Comparison of ENCODE assay signal across 9 cellular contexts in the genomic region with DNA sequence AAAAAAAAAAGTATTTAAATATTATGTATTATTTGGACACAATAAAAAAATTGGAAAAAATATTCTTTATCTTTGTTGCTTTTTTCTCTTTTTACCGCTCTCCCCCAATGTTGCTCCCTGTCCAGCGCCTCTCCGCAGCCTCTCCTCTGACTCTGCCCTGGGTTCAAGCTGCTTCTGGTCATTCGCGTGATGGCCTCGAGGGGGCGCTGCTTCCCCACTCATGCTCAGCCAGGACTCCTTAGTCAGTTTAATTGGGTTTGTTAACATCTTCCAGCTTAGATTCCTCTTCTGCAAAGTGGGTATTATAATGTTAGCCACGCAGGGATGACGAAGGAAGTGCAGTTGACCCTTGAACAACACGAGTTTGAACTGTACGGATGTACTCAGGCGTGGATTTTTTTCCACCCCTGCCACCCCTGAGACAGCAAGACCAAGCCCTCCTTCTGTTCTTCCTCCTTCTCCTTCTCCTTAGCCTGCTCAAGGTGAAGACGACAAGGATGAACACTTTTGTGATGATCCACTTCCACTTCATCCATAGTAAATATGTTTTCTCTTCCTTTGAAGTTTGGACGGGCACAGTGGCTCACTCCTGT. TPM values are rescaled to one million over a fixed set of nuclear protein-coding genes. Genes with fewer than 3 reads are reported as not detected.
A peak's percentile ranks its signal among the peaks of the same experiment; 100 is the strongest.
DNase-seq lines count a peak whose midpoint lies in the region; ATAC-seq, FAIRE-seq and TF ChIP-seq lines count a peak whose summit lies in the region.
"Had no signal": no experiment of that assay in that cellular context is flagged by ENCODE, and none has a peak within 500 bp of the region (broad histone marks: within the 10 kb centered on the region; RNA-seq: fewer than 3 reads in every experiment).

No MANE protein-coding gene starts in this region.

- WGBS in tibial nerve, 2 donors: 19 to 21% methylated on average over 14 of the region's 14 CpGs

- peak; percentile 42 for DNase-seq in AG08395 (ENCODE audit: low spot score)
- DNase-seq in GM12892 (ENCODE audit: insufficient read length): peak; percentile 34
- DNase-seq in NCI-H69 (lab: John Stamatoyannopoulos, UW): peak; percentile 66
- peak; percentile 58 for DNase-seq in activated CD8-positive, alpha-beta T cell treated with anti-CD3 and anti-CD28 coated beads, Interleukin-2, amount 10 ng/mL, durations not matched to agents 7 days and 5 days
- no peak for DNase-seq in epithelial cell of proximal tubule (ENCODE audit: low read depth)
- DNase-seq in naive thymus-derived CD8-positive, alpha-beta T cell: peak in 9 of 10 donors; percentile 16 to 44 (median 19)
- peak; percentile 27 to 54 for DNase-seq in tibial nerve (ENCODE audit: low spot score in 2 of 2)

- no peaks in the 10 kb centered on the region for H3K4me1 Mint-ChIP-seq in activated CD8-positive, alpha-beta T cell treated with anti-CD3 and anti-CD28 coated beads, Interleukin-2, amount 10 ng/mL, durations not matched to agents 7 days and 5 days (ENCODE audit: low read depth)
- H3K4me1 Mint-ChIP-seq in naive thymus-derived CD8-positive, alpha-beta T cell: peaks cover 0 to 20% (median 5%) of the 10 kb centered on the region in 4 donors

- H3K4me3 ChIP-seq in epithelial cell of proximal tubule (ENCODE audit: low read depth, low read length) (no peak overlapping the region), tibial nerve (no peak overlapping the region)

- CTCF ChIA-PET in activated CD8-positive, alpha-beta T cell treated with anti-CD3 and anti-CD28 coated beads, Interleukin-2, amount 10 ng/mL, durations not matched to agents 7 days and 5 days (lab: Charles Lee): interaction anchor here (1.0 to 1.6 kb wide), 7 partner anchors 9 to 566 kb away, joined by 3 to 7 read pairs (median 4); no protein-coding TSS in a partner anchor

- no peak for TF ChIP-seq EP300 in tibial nerve (IDR thresholded peaks at IDR 0.05)

- POLR2A ChIA-PET in activated CD8-positive, alpha-beta T cell treated with anti-CD3 and anti-CD28 coated beads, Interleukin-2, amount 10 ng/mL, durations not matched to agents 7 days and 5 days (lab: Charles Lee): no interaction called here
- POLR2A ChIA-PET in naive thymus-derived CD8-positive, alpha-beta T cell (lab: Charles Lee): no interaction called here

- peaks cover 0 to 7% (median 0%) of the 10 kb centered on the region in 4 donors for H3K4me1 ChIP-seq in tibial nerve

- peak; percentile 64 for ATAC-seq in activated CD8-positive, alpha-beta T cell treated with anti-CD3 and anti-CD28 coated beads, Interleukin-2, amount 10 ng/mL, durations not matched to agents 7 days and 5 days
- ATAC-seq in naive thymus-derived CD8-positive, alpha-beta T cell: no peak
- ATAC-seq in HG02981 (IDR thresholded peaks at IDR 0.05; ENCODE audit: unreplicated experiment): no peak

- H3K27me3 ChIP-seq in tibial nerve: no peaks in the 10 kb centered on the region

- TF ChIP-seq POLR2A in GM12892 (IDR thresholded peaks at IDR 0.05; ENCODE audit: low read depth, low read length): no peak
- TF ChIP-seq POLR2A in tibial nerve (IDR thresholded peaks at IDR 0.05): no peak

- no peaks in the 10 kb centered on the region for H3K36me3 ChIP-seq in tibial nerve

- no peaks in the 10 kb centered on the region for H3K9me3 Mint-ChIP-seq in activated CD8-positive, alpha-beta T cell treated with anti-CD3 and anti-CD28 coated beads, Interleukin-2, amount 10 ng/mL, durations not matched to agents 7 days and 5 days (ENCODE audit: insufficient read depth)
- no peaks in the 10 kb centered on the region for H3K9me3 Mint-ChIP-seq in naive thymus-derived CD8-positive, alpha-beta T cell

- no peaks in the 10 kb centered on the region for H3K27me3 Mint-ChIP-seq in activated CD8-positive, alpha-beta T cell treated with anti-CD3 and anti-CD28 coated beads, Interleukin-2, amount 10 ng/mL, durations not matched to agents 7 days and 5 days (ENCODE audit: low read depth)
- H3K27me3 Mint-ChIP-seq in naive thymus-derived CD8-positive, alpha-beta T cell: peaks cover 3 to 10% (median 5%) of the 10 kb centered on the region in 5 donors

- FAIRE-seq in GM12892 (lab: Jason Lieb, UNC): peak; percentile 85

- no peaks in the 10 kb centered on the region for H3K9me3 ChIP-seq in tibial nerve

- no peaks in the 10 kb centered on the region for H3K36me3 Mint-ChIP-seq in activated CD8-positive, alpha-beta T cell treated with anti-CD3 and anti-CD28 coated beads, Interleukin-2, amount 10 ng/mL, durations not matched to agents 7 days and 5 days (ENCODE audit: low read depth)
- no peaks in the 10 kb centered on the region for H3K36me3 Mint-ChIP-seq in naive thymus-derived CD8-positive, alpha-beta T cell

- H3K4me3 Mint-ChIP-seq in activated CD8-positive, alpha-beta T cell treated with anti-CD3 and anti-CD28 coated beads, Interleukin-2, amount 10 ng/mL, durations not matched to agents 7 days and 5 days: no peak overlapping the region
- H3K4me3 Mint-ChIP-seq in naive thymus-derived CD8-positive, alpha-beta T cell: peak overlapping the region in 1 of 10 donors; percentile 69

- no peak overlapping the region for H3K27ac ChIP-seq in tibial nerve

- no peak overlapping the region for H3K27ac Mint-ChIP-seq in activated CD8-positive, alpha-beta T cell treated with anti-CD3 and anti-CD28 coated beads, Interleukin-2, amount 10 ng/mL, durations not matched to agents 7 days and 5 days
- peak overlapping the region in 2 of 10 donors; percentile 57 to 68 for H3K27ac Mint-ChIP-seq in naive thymus-derived CD8-positive, alpha-beta T cell

- TF ChIP-seq CTCF in epithelial cell of proximal tubule (conservative IDR thresholded peaks at IDR 0.05; ENCODE audit: low read depth, low read length) (peak; percentile 98), tibial nerve (IDR thresholded peaks at IDR 0.05) (peak; percentile 56 to 78 (median 64))

RNA-seq across cellular contexts. Expression of gene NWD1, which starts 4.8 kb away (rescaled TPM):
- polyA plus RNA-seq in GM12892 (2012; ENCODE audit: missing spikeins): 0.04 TPM
- not detected for total RNA-seq in activated CD8-positive, alpha-beta T cell treated with anti-CD3 and anti-CD28 coated beads, Interleukin-2, amount 10 ng/mL, durations not matched to agents 7 days and 5 days
- total RNA-seq in epithelial cell of proximal tubule (not detected in 2 replicates), tibial nerve (under 1 TPM in 1 of 4 donors, not detected in 3; 0.21 TPM)
- not detected for total RNA-seq in naive thymus-derived CD8-positive, alpha-beta T cell
- not detected for polyA plus RNA-seq in naive thymus-derived CD8-positive, alpha-beta T cell
- total RNA-seq: pulmonary artery endothelial cell had no signal

RNA-seq across cellular contexts. Expression of gene TMEM38A, which starts 53.9 kb away (rescaled TPM):
- polyA plus RNA-seq in GM12892 (2012; ENCODE audit: missing spikeins): 14.6 TPM
- under 1 TPM; 0.60 to 0.87 TPM for total RNA-seq in activated CD8-positive, alpha-beta T cell treated with anti-CD3 and anti-CD28 coated beads, Interleukin-2, amount 10 ng/mL, durations not matched to agents 7 days and 5 days
- total RNA-seq in epithelial cell of proximal tubule: 2.2 and 3.5 TPM in 2 replicates
- 1 to 10 TPM; 1.5 to 2.5 TPM for total RNA-seq in naive thymus-derived CD8-positive, alpha-beta T cell
- under 1 TPM in 2 of 3 donors, not detected in 1; 0.22 to 0.28 TPM for polyA plus RNA-seq in naive thymus-derived CD8-positive, alpha-beta T cell
- 1 to 10 TPM; 3.3 to 7.3 (median 3.6) TPM for total RNA-seq in tibial nerve

RNA-seq across cellular contexts. Expression of gene SMIM7, which starts 54.9 kb away (rescaled TPM):
- polyA plus RNA-seq in GM12892 (2012; ENCODE audit: missing spikeins): 50.7 TPM
- 10 to 100 TPM; 51.5 to 53.5 TPM for total RNA-seq in activated CD8-positive, alpha-beta T cell treated with anti-CD3 and anti-CD28 coated beads, Interleukin-2, amount 10 ng/mL, durations not matched to agents 7 days and 5 days
- total RNA-seq in epithelial cell of proximal tubule: 96.2 and 131 TPM in 2 replicates
- total RNA-seq in naive thymus-derived CD8-positive, alpha-beta T cell: 100 to 1,000 TPM; 102 to 104 TPM
- polyA plus RNA-seq in naive thymus-derived CD8-positive, alpha-beta T cell: 10 to 100 TPM; 52.7 to 76.5 (median 63.9) TPM
- 100 to 1,000 TPM; 105 to 175 (median 132) TPM for total RNA-seq in tibial nerve
